In the genomic region with DNA sequence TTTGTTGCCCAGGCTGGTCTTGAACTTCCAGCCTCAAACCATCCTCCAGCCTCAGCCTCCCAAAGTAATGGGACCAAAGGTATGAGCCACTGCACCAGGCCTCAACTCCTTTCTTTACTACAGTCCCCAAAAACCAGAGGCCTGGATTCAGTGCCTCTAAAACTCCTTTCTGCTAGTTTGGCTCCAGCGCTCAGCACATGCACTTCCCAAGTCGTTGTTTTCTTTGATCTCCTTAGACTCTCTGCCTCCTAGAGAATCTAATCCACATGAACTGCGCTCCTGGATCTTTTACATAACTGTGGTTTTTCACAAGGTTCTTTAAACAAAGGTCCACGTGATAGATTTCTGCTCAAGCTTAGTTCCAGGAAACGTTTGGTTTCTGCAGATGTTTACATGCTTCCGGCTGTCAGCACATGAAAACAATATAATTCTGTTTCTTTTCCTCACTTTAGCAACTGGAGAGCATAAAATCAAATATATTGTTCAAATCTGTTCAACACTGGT, we compare ENCODE assay signal across 8 cellular contexts.
DNase-seq lines count a peak whose midpoint lies in the region; ATAC-seq lines count a peak whose summit lies in the region.

No MANE protein-coding gene starts in this region.

- peak overlapping the region; percentile 94 to 100 (median 97) for H3K27ac Mint-ChIP-seq in naive thymus-derived CD8-positive, alpha-beta T cell

- H3K27me3 ChIP-seq in HAP-1 (ENCODE audit: low read depth): no peaks in the 10 kb centered on the region

- no peaks in the 10 kb centered on the region for H3K27me3 Mint-ChIP-seq in naive thymus-derived CD8-positive, alpha-beta T cell

- peaks cover 33 to 84% (median 76%) of the 10 kb centered on the region in 4 donors for H3K4me1 Mint-ChIP-seq in naive thymus-derived CD8-positive, alpha-beta T cell

- H3K36me3 ChIP-seq in HAP-1 (replicated peaks): no peaks in the 10 kb centered on the region

- DNase-seq in Right ventricle myocardium superior (no peak), cardiac septum (ENCODE audit: low spot score) (no peak), LHCN-M2 (ENCODE audit: low read depth) (peak; percentile 56), NCI-H526 treated with DMSO at 0.1 percent for 48 hours (lab: John Stamatoyannopoulos, UW) (no peak), HAP-1 (ENCODE audit: low spot score in 2 of 2) (no peak), COR-L47 (lab: John Stamatoyannopoulos, UW) (no peak)
- peak in 5 of 10 donors; percentile 39 to 81 (median 66) for DNase-seq in naive thymus-derived CD8-positive, alpha-beta T cell

- peaks cover 0 to 1% (median 0%) of the 10 kb centered on the region in 9 donors for H3K9me3 Mint-ChIP-seq in naive thymus-derived CD8-positive, alpha-beta T cell

- H3K4me3 Mint-ChIP-seq in naive thymus-derived CD8-positive, alpha-beta T cell: peak overlapping the region; percentile 62 to 89 (median 82)

- no peak overlapping the region for H3K4me3 ChIP-seq in HAP-1

- H3K9me3 ChIP-seq in HAP-1: no peaks in the 10 kb centered on the region

- POLR2A ChIA-PET in naive thymus-derived CD8-positive, alpha-beta T cell (lab: Charles Lee): interaction anchor here (0.6 to 2.2 kb wide), 4 partner anchors 10 to 131 kb away, joined by 3 to 9 read pairs (median 5); no protein-coding TSS in a partner anchor

- peak; percentile 19 for ATAC-seq in Right ventricle myocardium superior (ENCODE audit: poor library complexity)
- peak; percentile 46 to 79 for ATAC-seq in naive thymus-derived CD8-positive, alpha-beta T cell

- peaks cover 0 to 10% (median 1%) of the 10 kb centered on the region in 3 donors for H3K36me3 Mint-ChIP-seq in naive thymus-derived CD8-positive, alpha-beta T cell

- H3K27ac ChIP-seq in cingulate gyrus (ENCODE audit: low read depth, low read length): peak overlapping the region; percentile 0

- no peaks in the 10 kb centered on the region for H3K4me1 ChIP-seq in HAP-1

- intact Hi-C loops in Right ventricle myocardium superior (cut with DNase I): no loop called here
- intact Hi-C loops in cardiac septum (cut with DNase I): no loop called here

- in situ Hi-C loops in HAP-1 (cut with MboI; ENCODE audit: low sequenced_read_pairs): no loop called here
